ENCODE assay signal across 27 cellular contexts in genomic region chr1:2444138-2444591, GRCh38. TPM values are rescaled to one million over a fixed set of nuclear protein-coding genes. Genes with fewer than 3 reads are reported as not detected.
DNase-seq lines count a peak whose midpoint lies in the region; ATAC-seq and TF ChIP-seq lines count a peak whose summit lies in the region.
"Had no signal": no experiment of that assay in that cellular context is flagged by ENCODE, and none has a peak within 500 bp of the region (broad histone marks: within the 10 kb centered on the region; RNA-seq: fewer than 3 reads in every experiment).

No MANE protein-coding gene starts in this region.

- no peaks in the 10 kb centered on the region for H3K9me3 Mint-ChIP-seq in naive thymus-derived CD8-positive, alpha-beta T cell
- H3K9me3 Mint-ChIP-seq: activated naive CD8-positive, alpha-beta T cell treated with anti-CD3 and anti-CD28 coated beads, Interleukin-2, amount 50 U/mL, for 24 hours; effector memory CD8-positive, alpha-beta T cell; immature natural killer cell; memory B cell; T-helper 1 cell treated with Interleukin-12 subunit alpha and Interleukin-12 subunit beta and Interleukin-4 antibody, amounts not matched to agents 30 μg/mL and 1 μg/mL, for 36 hours had no signal

- H3K4me1 ChIP-seq in neuronal stem cell (ENCODE audit: control insufficient read depth in 2 of 2, insufficient read depth in 1 of 2, low read depth in 1 of 2, low read length in 2 of 2), result peaks cover 34 to 47% of the 10 kb centered on the region in 2 donors
- H3K4me1 ChIP-seq: Caco-2, colonic mucosa, heart right ventricle, upper lobe of right lung had no signal

- peaks cover 7% of the 10 kb centered on the region for H3K79me1 ChIP-seq in neuronal stem cell (ENCODE audit: low read depth, low read length)

- peak overlapping the region; percentile 98 for H2BK5ac ChIP-seq in neuronal stem cell (ENCODE audit: low read length)

- no peak overlapping the region for H2AFZ ChIP-seq in neuronal stem cell (ENCODE audit: low read length)

- POLR2A ChIA-PET in AG04449 (lab: Yijun Ruan, JAX) (no interaction called here), RWPE1 (lab: Yijun Ruan, JAX; ENCODE audit: low non-redundant PET) (no interaction called here)
- POLR2A ChIA-PET in naive thymus-derived CD8-positive, alpha-beta T cell (lab: Charles Lee), result interaction anchor here (0.6 kb wide), 1 partner anchor 142 kb away, joined by 3 read pairs; no protein-coding TSS in a partner anchor

- no peak overlapping the region for H3K27ac Mint-ChIP-seq in naive thymus-derived CD8-positive, alpha-beta T cell
- H3K27ac Mint-ChIP-seq: activated naive CD8-positive, alpha-beta T cell treated with anti-CD3 and anti-CD28 coated beads, Interleukin-2, amount 50 U/mL, for 24 hours; effector memory CD8-positive, alpha-beta T cell; immature natural killer cell; memory B cell; T-helper 1 cell treated with Interleukin-12 subunit alpha and Interleukin-12 subunit beta and Interleukin-4 antibody, amounts not matched to agents 30 μg/mL and 1 μg/mL, for 36 hours had no signal

- TF ChIP-seq CTCF in AG04449 (IDR thresholded peaks at IDR 0.05; ENCODE audit: insufficient read depth, low read length, missing control alignments), result no peak
- no peak for TF ChIP-seq CTCF in RWPE1 (conservative IDR thresholded peaks at IDR 0.05; ENCODE audit: low read depth)

- no peaks in the 10 kb centered on the region for H3K9me3 ChIP-seq in neuronal stem cell (replicated peaks in 1 of 2; ENCODE audit: control insufficient read depth in 2 of 2, insufficient read depth in 1 of 2, low read depth in 1 of 2, low read length in 2 of 2)
- H3K9me3 ChIP-seq: Caco-2, colonic mucosa, heart right ventricle, spleen, upper lobe of right lung had no signal

- H3K9ac ChIP-seq in neuronal stem cell (ENCODE audit: low read depth, low read length, poor library complexity), result peak overlapping the region; percentile 77

- peak overlapping the region; percentile 73 for H3K23ac ChIP-seq in neuronal stem cell (ENCODE audit: low read depth, low read length, poor library complexity)

- H3K27ac ChIP-seq in RWPE1 (peak overlapping the region; percentile 87), cingulate gyrus (ENCODE audit: low read depth, low read length) (peak overlapping the region; percentile 75), neuronal stem cell (replicated peaks; ENCODE audit: low read length) (no peak overlapping the region)
- H3K27ac ChIP-seq: C4-2B, colonic mucosa, foreskin keratinocyte, heart right ventricle, spleen, upper lobe of right lung had no signal

- H2BK15ac ChIP-seq in neuronal stem cell (ENCODE audit: low read length), result peak overlapping the region; percentile 100

- H3K27me3 Mint-ChIP-seq in naive thymus-derived CD8-positive, alpha-beta T cell, result peaks cover 0 to 18% (median 0%) of the 10 kb centered on the region in 5 donors

- H3K4ac ChIP-seq in neuronal stem cell (ENCODE audit: low read length), result peak overlapping the region; percentile 84

- H4K8ac ChIP-seq in neuronal stem cell (ENCODE audit: low read depth, low read length), result no peak overlapping the region

- H3K4me2 ChIP-seq in neuronal stem cell (ENCODE audit: insufficient read depth, low read length, poor library complexity, severe bottlenecking), result peak overlapping the region; percentile 77

- no CpG with 5 or more reads among the region's 27 CpGs for WGBS in neuronal stem cell (ENCODE audit: extremely low coverage in 2 of 2, insufficient read length in 2 of 2, insufficient replicate concordance in 1 of 2), 2 donors

- H2AK5ac ChIP-seq in neuronal stem cell (ENCODE audit: low read depth, low read length), result peak overlapping the region; percentile 90

- H3K14ac ChIP-seq in neuronal stem cell (ENCODE audit: low read length), result peak overlapping the region; percentile 97

- peak overlapping the region; percentile 72 for H4K91ac ChIP-seq in neuronal stem cell (ENCODE audit: low read depth, low read length, poor library complexity)

- H3K36me3 Mint-ChIP-seq in naive thymus-derived CD8-positive, alpha-beta T cell, result peaks cover 0 to 5% (median 0%) of the 10 kb centered on the region in 3 donors
- H3K36me3 Mint-ChIP-seq: immature natural killer cell had no signal

- peak overlapping the region; percentile 99 for H2BK12ac ChIP-seq in neuronal stem cell (ENCODE audit: low read length)

- H3K4me3 ChIP-seq in AG04449 (ENCODE audit: low read depth, low read length), result peak overlapping the region; percentile 18; the same call in 1 of the 2 replicates
- H3K4me3 ChIP-seq in neuronal stem cell (ENCODE audit: low read length in 2 of 2), result peak overlapping the region in 1 of 2 donors; percentile 75
- H3K4me3 ChIP-seq: colonic mucosa, heart right ventricle, upper lobe of right lung had no signal

- H3K27me3 ChIP-seq in neuronal stem cell (ENCODE audit: control insufficient read depth in 3 of 3, insufficient read depth in 3 of 3, low read depth in 1 of 3, low read length in 3 of 3), result peaks cover 0 to 59% (median 16%) of the 10 kb centered on the region in 3 experiments
- H3K27me3 ChIP-seq: foreskin keratinocyte had no signal

- no peak for DNase-seq in AG04449 (ENCODE audit: low read depth, low spot score)
- DNase-seq in RWPE1 (ENCODE audit: low spot score), result no peak
- no peak for DNase-seq in neuronal stem cell (ENCODE audit: low spot score)
- DNase-seq in NCI-H748 (lab: John Stamatoyannopoulos, UW; ENCODE audit: unreplicated experiment), result no peak
- DNase-seq in naive thymus-derived CD8-positive, alpha-beta T cell, result no peak
- DNase-seq: activated CD8-positive, alpha-beta memory T cell treated with anti-CD3 and anti-CD28 coated beads for 24 hours; activated effector memory CD4-positive, alpha-beta T cell treated with Interleukin-2 at 50 U/mL for 16 hours; colonic mucosa; effector memory CD8-positive, alpha-beta T cell; foreskin keratinocyte; GDM1; HCEC 1CT; heart right ventricle; NCI-H146; spleen; upper lobe of right lung had no signal

- no peaks in the 10 kb centered on the region for H3K36me3 ChIP-seq in neuronal stem cell (replicated peaks in 1 of 2; ENCODE audit: control insufficient read depth in 2 of 2, insufficient read depth in 2 of 2, low read length in 2 of 2)
- H3K36me3 ChIP-seq: colonic mucosa, heart right ventricle, spleen, upper lobe of right lung had no signal

- CTCF ChIA-PET in AG04449 (lab: Yijun Ruan, JAX), result interaction anchor here (1.0 to 1.7 kb wide), 3 partner anchors 21 to 104 kb away, joined by 3 to 5 read pairs (median 5); partner anchors contain the start of gene PANK4
- CTCF ChIA-PET in RWPE1 (lab: Yijun Ruan, JAX), result interaction anchor here (0.6 kb wide), 1 partner anchor 31 kb away, joined by 3 read pairs; no protein-coding TSS in a partner anchor

- H3K4me1 Mint-ChIP-seq in naive thymus-derived CD8-positive, alpha-beta T cell, result peaks cover 0 to 14% (median 2%) of the 10 kb centered on the region in 4 donors
- H3K4me1 Mint-ChIP-seq: activated naive CD8-positive, alpha-beta T cell treated with anti-CD3 and anti-CD28 coated beads, Interleukin-2, amount 50 U/mL, for 24 hours had no signal

- H3K18ac ChIP-seq in neuronal stem cell (ENCODE audit: low read length), result peak overlapping the region; percentile 95

- H2BK120ac ChIP-seq in neuronal stem cell (ENCODE audit: low read depth, low read length), result peak overlapping the region; percentile 78

- no peak for ATAC-seq in HG02588 (IDR thresholded peaks at IDR 0.05; ENCODE audit: unreplicated experiment)
- ATAC-seq in GM18867 (IDR thresholded peaks at IDR 0.05; ENCODE audit: unreplicated experiment), result no peak
- no peak for ATAC-seq in naive thymus-derived CD8-positive, alpha-beta T cell
- ATAC-seq: activated naive CD8-positive, alpha-beta T cell treated with anti-CD3 and anti-CD28 coated beads, Interleukin-2, amount 50 U/mL, for 24 hours; esophagus mucosa; heart right ventricle; upper lobe of right lung had no signal

- H3K4me3 Mint-ChIP-seq in naive thymus-derived CD8-positive, alpha-beta T cell, result peak overlapping the region in 1 of 10 donors; percentile 54
- H3K4me3 Mint-ChIP-seq: activated naive CD8-positive, alpha-beta T cell treated with anti-CD3 and anti-CD28 coated beads, Interleukin-2, amount 50 U/mL, for 24 hours; memory B cell; T-helper 1 cell treated with Interleukin-12 subunit alpha and Interleukin-12 subunit beta and Interleukin-4 antibody, amounts not matched to agents 30 μg/mL and 1 μg/mL, for 36 hours had no signal

RNA-seq across cellular contexts. Expression of gene PEX10, which starts 31.8 kb away (rescaled TPM):
- 12.4 TPM for polyA plus RNA-seq in neuronal stem cell (2013, experiment 1 of 2)
- 12.5 TPM for polyA plus RNA-seq in neuronal stem cell (2013, experiment 2 of 2)
- total RNA-seq in naive thymus-derived CD8-positive, alpha-beta T cell, result 10 to 100 TPM; 15.5 to 20.1 TPM
- polyA plus RNA-seq in naive thymus-derived CD8-positive, alpha-beta T cell, result 10 to 100 TPM in 1 of 3 donors, 1 to 10 TPM in 2; 7.5 to 10.4 (median 9.1) TPM

RNA-seq across cellular contexts. Expression of gene PLCH2, which starts 31.9 kb away (rescaled TPM):
- 4.2 TPM for polyA plus RNA-seq in neuronal stem cell (2013, experiment 1 of 2)
- polyA plus RNA-seq in neuronal stem cell (2013, experiment 2 of 2), result 4.0 TPM
- total RNA-seq in naive thymus-derived CD8-positive, alpha-beta T cell, result 10 to 100 TPM; 14.8 to 16.4 TPM
- under 1 TPM; 0.37 to 0.52 (median 0.37) TPM for polyA plus RNA-seq in naive thymus-derived CD8-positive, alpha-beta T cell
- total RNA-seq: NCI-H460 had no signal

RNA-seq across cellular contexts. Expression of gene RER1, which starts 52.5 kb away (rescaled TPM):
- polyA plus RNA-seq in neuronal stem cell (2013, experiment 1 of 2), result 63.2 TPM
- 64.3 TPM for polyA plus RNA-seq in neuronal stem cell (2013, experiment 2 of 2)
- 100 to 1,000 TPM; 131 to 139 TPM for total RNA-seq in naive thymus-derived CD8-positive, alpha-beta T cell
- polyA plus RNA-seq in naive thymus-derived CD8-positive, alpha-beta T cell, result 100 to 1,000 TPM; 118 to 146 (median 126) TPM

RNA-seq across cellular contexts. Expression of gene MORN1, which starts 52.8 kb away (rescaled TPM):
- 7.1 TPM for polyA plus RNA-seq in neuronal stem cell (2013, experiment 1 of 2)
- polyA plus RNA-seq in neuronal stem cell (2013, experiment 2 of 2), result 7.9 TPM
- total RNA-seq in naive thymus-derived CD8-positive, alpha-beta T cell, result 10 to 100 TPM; 14.5 to 18.8 TPM
- 1 to 10 TPM; 4.3 to 7.1 (median 5.0) TPM for polyA plus RNA-seq in naive thymus-derived CD8-positive, alpha-beta T cell
